In the genomic region with DNA sequence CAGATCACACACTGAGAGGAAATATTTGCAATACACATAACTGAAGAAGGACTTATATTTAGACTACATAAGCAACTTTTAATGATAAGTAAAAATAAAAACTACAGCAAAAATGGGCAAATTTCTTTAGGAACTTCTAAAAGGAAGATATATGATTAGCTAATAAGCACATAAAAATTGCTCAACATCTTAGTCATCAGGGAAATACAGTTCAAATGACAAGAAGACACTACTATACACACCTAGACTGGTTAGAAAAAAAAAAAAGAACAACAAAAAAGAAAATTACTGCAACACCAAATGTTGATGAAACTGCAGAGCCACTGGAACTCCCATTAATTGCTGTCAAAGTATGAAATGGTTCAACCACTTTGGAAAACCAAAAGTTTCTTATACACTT, we compare ENCODE assay signal across 23 cellular contexts.
DNase-seq lines count a peak whose midpoint lies in the region; ATAC-seq, FAIRE-seq and TF ChIP-seq lines count a peak whose summit lies in the region.
"Had no signal": no experiment of that assay in that cellular context is flagged by ENCODE, and none has a peak within 500 bp of the region (broad histone marks: within the 10 kb centered on the region; RNA-seq: fewer than 3 reads in every experiment).

No MANE protein-coding gene starts in this region.

- dilution Hi-C loops in mammary epithelial cell (cut with HindIII; ENCODE audit: low sequenced_read_pairs), result no loop called here

- POLR2A ChIA-PET in MCF 10A (lab: Yijun Ruan, JAX), result no interaction called here
- POLR2A ChIA-PET in HepG2 (lab: Yijun Ruan, JAX), result no interaction called here

- TF ChIP-seq CTCF in MCF 10A (IDR thresholded peaks at IDR 0.05; ENCODE audit: unreplicated experiment) (no peak), breast epithelium (IDR thresholded peaks at IDR 0.05) (no peak), mammary epithelial cell (conservative IDR thresholded peaks at IDR 0.05 in 1 of 2, IDR thresholded peaks at IDR 0.05 in 1 of 2; ENCODE audit: extremely low read depth in 1 of 2, insufficient read depth in 1 of 2, low read depth in 1 of 2, low read length in 2 of 2) (no peak), fibroblast of mammary gland (conservative IDR thresholded peaks at IDR 0.05; ENCODE audit: control insufficient read depth, insufficient read depth, low read depth, low read length) (no peak), osteoblast (IDR thresholded peaks at IDR 0.05; ENCODE audit: extremely low read depth, low read depth, low read length) (no peak), HepG2 (CRISPR knock-in tag; IDR thresholded peaks at IDR 0.05) (no peak)

- TF ChIP-seq RAD21 in HepG2 (CRISPR knock-in tag; IDR thresholded peaks at IDR 0.05), result no peak

- no peaks in the 10 kb centered on the region for H3K36me3 Mint-ChIP-seq in MCF 10A (ENCODE audit: insufficient read depth, unreplicated experiment)
- H3K36me3 Mint-ChIP-seq: IgD-negative memory B cell had no signal

- H2AFZ ChIP-seq in mammary epithelial cell (ENCODE audit: low read depth, low read length), result no peak overlapping the region
- H2AFZ ChIP-seq in osteoblast (ENCODE audit: low read length), result no peak overlapping the region
- no peak overlapping the region for H2AFZ ChIP-seq in HepG2 (ENCODE audit: low read length)
- H2AFZ ChIP-seq: GM23338 had no signal

- H3K4me3 ChIP-seq in breast epithelium (no peak overlapping the region), mammary epithelial cell (replicated peaks in 1 of 3; ENCODE audit: insufficient read depth in 1 of 3, low read depth in 2 of 3, low read length in 3 of 3) (no peak overlapping the region), fibroblast of mammary gland (ENCODE audit: control insufficient read depth, low read depth, low read length) (no peak overlapping the region), osteoblast (ENCODE audit: insufficient read depth, low read length) (no peak overlapping the region), HepG2 (replicated peaks in 1 of 3; ENCODE audit: insufficient read depth in 1 of 3, low read depth in 2 of 3, low read length in 3 of 3) (no peak overlapping the region)
- H3K4me3 ChIP-seq: A549, GM23338 had no signal

- H4K20me1 ChIP-seq in mammary epithelial cell (ENCODE audit: insufficient read depth, low read length), result no peaks in the 10 kb centered on the region
- no peaks in the 10 kb centered on the region for H4K20me1 ChIP-seq in osteoblast (ENCODE audit: insufficient read depth, low read length)
- no peaks in the 10 kb centered on the region for H4K20me1 ChIP-seq in HepG2 (ENCODE audit: insufficient read depth, low read length)

- intact Hi-C loops in MCF 10A (cut with micrococcal nuclease) (no loop called here), breast epithelium (cut with DNase I; ENCODE audit: low total_unique reads) (no loop called here), mammary epithelial cell (cut with micrococcal nuclease) (no loop called here), HepG2 (cut with micrococcal nuclease; ENCODE audit: unreplicated experiment) (no loop called here)

- no peaks in the 10 kb centered on the region for H3K36me3 ChIP-seq in breast epithelium
- H3K36me3 ChIP-seq in mammary epithelial cell (ENCODE audit: insufficient read depth, low read length), result no peaks in the 10 kb centered on the region
- no peaks in the 10 kb centered on the region for H3K36me3 ChIP-seq in osteoblast (ENCODE audit: insufficient read depth, low read length)
- H3K36me3 ChIP-seq in HepG2 (replicated peaks in 1 of 2; ENCODE audit: control insufficient read depth in 1 of 2, insufficient read depth in 2 of 2, low read length in 2 of 2), result no peaks in the 10 kb centered on the region

- peaks cover 3% of the 10 kb centered on the region for H3K4me1 Mint-ChIP-seq in MCF 10A (ENCODE audit: insufficient read depth, unreplicated experiment)
- H3K4me1 Mint-ChIP-seq: GM23338, IgD-negative memory B cell had no signal

- TF ChIP-seq EP300 in HepG2 (IDR thresholded peaks at IDR 0.05; ENCODE audit: low read depth in 2 of 2, low read length in 2 of 2) (no peak), HepG2 (CRISPR knock-in tag; IDR thresholded peaks at IDR 0.05; ENCODE audit: borderline replicate concordance) (no peak)

- no peak for FAIRE-seq in HepG2 (lab: Jason Lieb, UNC)
- FAIRE-seq: A549, D721Med, GM12891, H54, HTR-8/SVneo had no signal

- no peak overlapping the region for H3K27ac ChIP-seq in breast epithelium
- no peak overlapping the region for H3K27ac ChIP-seq in mammary epithelial cell (ENCODE audit: insufficient read depth, low read depth, low read length)
- H3K27ac ChIP-seq in osteoblast (ENCODE audit: low read depth, low read length), result no peak overlapping the region
- no peak overlapping the region for H3K27ac ChIP-seq in HepG2 (ENCODE audit: extremely low read length, insufficient read depth, low read length)
- H3K27ac ChIP-seq: 22Rv1, A549, C4-2B had no signal

- H3K27me3 Mint-ChIP-seq in MCF 10A (ENCODE audit: insufficient read depth, unreplicated experiment), result no peaks in the 10 kb centered on the region
- H3K27me3 Mint-ChIP-seq: CD4-positive, alpha-beta T cell had no signal

- ATAC-seq in HepG2, result no peak
- ATAC-seq: A549, GM23338, HCT116 had no signal

- H3K27me3 ChIP-seq in breast epithelium, result no peaks in the 10 kb centered on the region
- no peaks in the 10 kb centered on the region for H3K27me3 ChIP-seq in mammary epithelial cell (ENCODE audit: insufficient read depth, low read length)
- H3K27me3 ChIP-seq in osteoblast (ENCODE audit: insufficient read depth, low read length), result no peaks in the 10 kb centered on the region
- no peaks in the 10 kb centered on the region for H3K27me3 ChIP-seq in HepG2 (ENCODE audit: control insufficient read depth in 1 of 2, insufficient read depth in 2 of 2, low read length in 2 of 2)

- CTCF ChIA-PET in MCF 10A (lab: Yijun Ruan, JAX), result no interaction called here
- CTCF ChIA-PET in mammary epithelial cell (lab: Charles Lee; ENCODE audit: low non-redundant PET), result no interaction called here
- CTCF ChIA-PET in HepG2 (lab: Yijun Ruan, JAX; ENCODE audit: low intra/inter-chr PET ratio, low total read pairs), result no interaction called here

- H3K9me3 ChIP-seq in breast epithelium (no peaks in the 10 kb centered on the region), mammary epithelial cell (replicated peaks; ENCODE audit: insufficient read depth, low read length) (no peaks in the 10 kb centered on the region), osteoblast (ENCODE audit: low read depth, low read length) (no peaks in the 10 kb centered on the region), HepG2 (ENCODE audit: low read length) (no peaks in the 10 kb centered on the region)
- H3K9me3 ChIP-seq: Caco-2 had no signal

- BruUV-seq in MCF 10A (replicated peaks; lab: Mats Ljungman, UMichigan), result no TSS peak
- BruUV-seq in mammary epithelial cell (replicated peaks; lab: Mats Ljungman, UMichigan), result no TSS peak
- no TSS peak for BruUV-seq in HepG2 (replicated peaks; lab: Mats Ljungman, UMichigan)

- H3K79me2 ChIP-seq in mammary epithelial cell (ENCODE audit: insufficient read depth, low read length) (no peaks in the 10 kb centered on the region), osteoblast (ENCODE audit: insufficient read depth, low read length) (no peaks in the 10 kb centered on the region), HepG2 (ENCODE audit: insufficient read depth, low read length) (no peaks in the 10 kb centered on the region)

- H3K9me3 Mint-ChIP-seq in MCF 10A (ENCODE audit: unreplicated experiment), result no peaks in the 10 kb centered on the region
- H3K9me3 Mint-ChIP-seq: GM23338 had no signal

- in situ Hi-C loops in mammary epithelial cell (cut with MboI; ENCODE audit: low sequenced_read_pairs in 2 of 2) (no loop called here), HepG2 (cut with HindIII; ENCODE audit: extremely low pct_ligation_motif_present, low pct_unique_long_range_greater_than_20kb) (no loop called here)

- H3K27ac Mint-ChIP-seq in MCF 10A (ENCODE audit: low read depth, unreplicated experiment), result no peak overlapping the region
- H3K27ac Mint-ChIP-seq: CD4-positive, alpha-beta T cell; GM23338; HFFc6; IgD-negative memory B cell had no signal

- H3K9ac ChIP-seq in mammary epithelial cell (ENCODE audit: insufficient read depth, low read length), result no peak overlapping the region
- H3K9ac ChIP-seq in HepG2 (ENCODE audit: insufficient read depth, low read depth, low read length), result no peak overlapping the region

- DNase-seq in MCF 10A (ENCODE audit: unreplicated experiment) (peak; percentile 45), breast epithelium (ENCODE audit: low spot score in 2 of 2) (no peak), mammary epithelial cell (peak; percentile 36), fibroblast of mammary gland (ENCODE audit: low read depth) (peak; percentile 5), renal cortical epithelial cell (ENCODE audit: low read depth) (peak; percentile 7), osteoblast (ENCODE audit: insufficient read length, low spot score, missing footprints) (no peak), HepG2 (ENCODE audit: low spot score) (no peak)
- no peak for DNase-seq in effector CD8-positive, alpha-beta T cell (lab: John Stamatoyannopoulos, UW)
- DNase-seq: Caco-2; CD4-positive, alpha-beta T cell; DMS153; DMS79; HFFc6 had no signal

- H3K4me3 Mint-ChIP-seq in MCF 10A (ENCODE audit: unreplicated experiment), result no peak overlapping the region
- H3K4me3 Mint-ChIP-seq: CD4-positive, alpha-beta T cell; GM23338; HFFc6; IgD-negative memory B cell had no signal

- TF ChIP-seq POLR2A in breast epithelium (IDR thresholded peaks at IDR 0.05) (no peak), HepG2 (IDR thresholded peaks at IDR 0.05; ENCODE audit: insufficient read depth in 1 of 2, low read depth in 2 of 2, low read length in 2 of 2) (no peak)

- no peaks in the 10 kb centered on the region for H3K4me1 ChIP-seq in breast epithelium
- H3K4me1 ChIP-seq in mammary epithelial cell (ENCODE audit: insufficient read depth, low read length), result no peaks in the 10 kb centered on the region
- no peaks in the 10 kb centered on the region for H3K4me1 ChIP-seq in osteoblast (ENCODE audit: insufficient read depth, low read length)
- H3K4me1 ChIP-seq in HepG2 (ENCODE audit: insufficient read depth, low read length), result no peaks in the 10 kb centered on the region

- H3K4me2 ChIP-seq in mammary epithelial cell (ENCODE audit: insufficient read depth, low read depth, low read length) (no peak overlapping the region), osteoblast (ENCODE audit: insufficient read depth, low read length) (no peak overlapping the region), HepG2 (ENCODE audit: low read depth, low read length) (no peak overlapping the region)
- H3K4me2 ChIP-seq: A549, GM23338 had no signal

TF ChIP-seq in HepG2, 621 proteins besides CTCF, POLR2A, EP300 and RAD21 (continues in another document):
- TF ChIP-seq MAFK (conservative IDR thresholded peaks at IDR 0.05 in 1 of 2, IDR thresholded peaks at IDR 0.05 in 1 of 2; ENCODE audit: low read length in 2 of 2), result no peak
- no peak for TF ChIP-seq TEAD2 (CRISPR knock-in tag; IDR thresholded peaks at IDR 0.05)
- no peak for TF ChIP-seq ZNF709 (CRISPR knock-in tag; IDR thresholded peaks at IDR 0.05)
- TF ChIP-seq HNRNPUL1 (IDR thresholded peaks at IDR 0.05; ENCODE audit: low read depth, low read length), result no peak
- TF ChIP-seq ATM (IDR thresholded peaks at IDR 0.05; ENCODE audit: borderline replicate concordance), result no peak
- TF ChIP-seq ARID2 (CRISPR knock-in tag; IDR thresholded peaks at IDR 0.05; ENCODE audit: borderline replicate concordance), result no peak
- no peak for TF ChIP-seq MATR3 (CRISPR knock-in tag; IDR thresholded peaks at IDR 0.05)
- TF ChIP-seq NFYB (CRISPR knock-in tag; IDR thresholded peaks at IDR 0.05), result no peak

Comparison
In these comparisons a context has a peak if more than half of its experiments do, and no peak if none do; other contexts are left out.
1. DNase-seq: peak in MCF 10A (single experiment), mammary epithelial cell (single experiment), fibroblast of mammary gland (single experiment) and renal cortical epithelial cell (single experiment); none in breast epithelium (0 of 2), osteoblast (single experiment), effector CD8-positive, alpha-beta T cell (single experiment) and HepG2 (single experiment).